Comparison of ENCODE assay signal across 18 cellular contexts in the genomic region with DNA sequence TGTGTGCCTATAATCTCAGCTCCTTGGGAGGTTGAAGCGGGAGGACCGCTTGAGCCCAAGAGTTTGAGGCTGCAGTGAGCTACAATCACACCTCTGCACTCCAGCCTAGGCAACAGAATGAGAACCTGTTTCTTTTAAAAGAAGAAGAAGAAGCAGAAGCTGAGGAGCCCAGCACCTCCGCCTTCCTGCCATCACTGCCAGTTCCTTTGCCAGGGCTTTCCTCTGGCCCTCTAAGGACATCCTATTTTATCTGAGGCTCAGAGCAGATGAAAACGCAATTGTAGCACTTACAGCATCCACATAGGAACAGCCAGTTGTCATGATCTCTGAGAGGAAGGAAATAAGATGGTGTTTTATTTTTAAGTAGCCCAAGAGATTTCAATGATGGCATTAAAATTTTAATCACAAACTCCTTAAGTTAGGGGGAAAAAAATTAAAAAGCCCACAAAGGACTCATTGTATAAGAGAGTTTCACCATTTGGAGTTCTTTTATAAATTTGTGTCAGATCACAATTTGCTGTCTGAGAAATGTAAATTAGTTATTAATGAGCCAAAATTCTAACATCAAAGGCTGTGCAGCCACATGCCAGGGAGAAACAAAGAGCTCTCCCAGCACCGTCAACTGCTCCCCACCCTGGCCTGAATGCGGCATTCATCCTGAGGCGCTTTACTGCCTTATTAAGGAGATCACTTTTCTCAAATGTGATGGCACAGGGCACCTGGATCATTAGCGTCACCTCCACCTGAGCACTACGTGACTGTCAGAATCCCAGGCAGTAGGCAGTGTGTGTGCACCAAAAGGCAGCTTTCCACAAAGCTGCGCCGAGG.
A peak's percentile ranks its signal among the peaks of the same experiment; 100 is the strongest.
DNase-seq lines count a peak whose midpoint lies in the region; FAIRE-seq and TF ChIP-seq lines count a peak whose summit lies in the region.
"Had no signal": no experiment of that assay in that cellular context is flagged by ENCODE, and none has a peak within 500 bp of the region (broad histone marks: within the 10 kb centered on the region; RNA-seq: fewer than 3 reads in every experiment).

No MANE protein-coding gene starts in this region.

- no peaks in the 10 kb centered on the region for H3K9me3 ChIP-seq in Caco-2
- H3K9me3 ChIP-seq: heart left ventricle, upper lobe of left lung had no signal

- no peaks in the 10 kb centered on the region for H3K27me3 Mint-ChIP-seq in Caco-2 (ENCODE audit: insufficient read depth, unreplicated experiment)
- H3K27me3 Mint-ChIP-seq: activated CD4-positive, alpha-beta memory T cell treated with anti-CD3 and anti-CD28 coated beads for 36 hours; naive B cell had no signal

- H3K4me3 Mint-ChIP-seq in Caco-2 (ENCODE audit: unreplicated experiment): no peak overlapping the region
- H3K4me3 Mint-ChIP-seq: activated CD4-positive, alpha-beta memory T cell treated with anti-CD3 and anti-CD28 coated beads for 36 hours; activated T-helper 1 cell treated with anti-CD3 and anti-CD28 coated beads, Interleukin-12 subunit alpha, Interleukin-12 subunit beta, Interleukin-2, Interleukin-4 antibody, amounts not matched to agents 30 ng/mL and 10 ng/mL and 1 ng/mL, durations not matched to agents 14 hours and 24 hours and 36 hours had no signal

- H3K27ac ChIP-seq in RWPE1: peak overlapping the region; percentile 93

- DNase-seq in Ammon's horn (ENCODE audit: low spot score) (peak; percentile 87), RWPE1 (ENCODE audit: low spot score) (no peak), frontal cortex (ENCODE audit: low spot score in 2 of 2) (peak; percentile 18 to 25), pons (ENCODE audit: low spot score) (peak; percentile 89), DMS53 treated with DMSO at 0.1 percent for 48 hours (lab: John Stamatoyannopoulos, UW; ENCODE audit: unreplicated experiment) (no peak), SW480 (ENCODE audit: low spot score) (no peak), activated gamma-delta T cell (lab: John Stamatoyannopoulos, UW) (no peak), Caco-2 (no peak)
- DNase-seq: Calu3, heart left ventricle, naive B cell, NCI-H2081, NCI-H526 treated with DMSO at 0.1 percent for 48 hours, retina had no signal

- H3K4me3 ChIP-seq in Caco-2 (ENCODE audit: low read depth, low read length): no peak overlapping the region
- H3K4me3 ChIP-seq: heart left ventricle, upper lobe of left lung had no signal

- no peak overlapping the region for H3K27ac Mint-ChIP-seq in Caco-2 (ENCODE audit: unreplicated experiment)

- BruUV-seq in Caco-2 (replicated peaks; lab: Mats Ljungman, UMichigan): no TSS peak

- no peaks in the 10 kb centered on the region for H3K4me1 ChIP-seq in Caco-2

- no peaks in the 10 kb centered on the region for H3K4me1 Mint-ChIP-seq in Caco-2 (ENCODE audit: low read depth, unreplicated experiment)

- H3K36me3 ChIP-seq in Caco-2 (ENCODE audit: control insufficient read depth, insufficient read depth, low read length): no peaks in the 10 kb centered on the region
- H3K36me3 ChIP-seq: heart left ventricle, upper lobe of left lung had no signal

- H3K27me3 ChIP-seq in Caco-2 (replicated peaks; ENCODE audit: control insufficient read depth, insufficient read depth, low read length): no peaks in the 10 kb centered on the region
- H3K27me3 ChIP-seq: heart left ventricle, upper lobe of left lung had no signal

- no peak for TF ChIP-seq CTCF in RWPE1 (conservative IDR thresholded peaks at IDR 0.05; ENCODE audit: low read depth)
- no peak for TF ChIP-seq CTCF in Caco-2 (IDR thresholded peaks at IDR 0.05; ENCODE audit: insufficient read depth in 1 of 2, low read depth in 1 of 2, low read length in 1 of 2, severe bottlenecking in 1 of 2, unreplicated experiment in 1 of 2)

- no peak for FAIRE-seq in frontal cortex (lab: Jason Lieb, UNC)
- FAIRE-seq: colon had no signal

- intact Hi-C loops in Caco-2 (cut with micrococcal nuclease; ENCODE audit: unreplicated experiment): no loop called here

- H3K9me3 Mint-ChIP-seq in Caco-2 (ENCODE audit: unreplicated experiment): no peaks in the 10 kb centered on the region
- H3K9me3 Mint-ChIP-seq: activated CD4-positive, alpha-beta memory T cell treated with anti-CD3 and anti-CD28 coated beads for 36 hours; activated T-helper 1 cell treated with anti-CD3 and anti-CD28 coated beads, Interleukin-12 subunit alpha, Interleukin-12 subunit beta, Interleukin-2, Interleukin-4 antibody, amounts not matched to agents 30 ng/mL and 10 ng/mL and 1 ng/mL, durations not matched to agents 14 hours and 24 hours and 36 hours; naive B cell had no signal

- CTCF ChIA-PET in RWPE1 (lab: Yijun Ruan, JAX): no interaction called here
- CTCF ChIA-PET in Caco-2 (lab: Charles Lee): no interaction called here

- H3K36me3 Mint-ChIP-seq in Caco-2 (ENCODE audit: insufficient read depth, unreplicated experiment): no peaks in the 10 kb centered on the region
- H3K36me3 Mint-ChIP-seq: activated CD4-positive, alpha-beta memory T cell treated with anti-CD3 and anti-CD28 coated beads for 36 hours had no signal

- POLR2A ChIA-PET in RWPE1 (lab: Yijun Ruan, JAX; ENCODE audit: low non-redundant PET): no interaction called here
- POLR2A ChIA-PET in Caco-2 (lab: Charles Lee): no interaction called here

Comparison
In these comparisons a context has a peak if more than half of its experiments do, and no peak if none do; other contexts are left out.
1. DNase-seq: peak in Ammon's horn (single experiment), frontal cortex (2 of 2) and pons (single experiment); none in RWPE1 (single experiment), DMS53 treated with DMSO at 0.1 percent for 48 hours (single experiment), SW480 (single experiment), activated gamma-delta T cell (single experiment) and Caco-2 (0 of 2).